In the genomic region with DNA sequence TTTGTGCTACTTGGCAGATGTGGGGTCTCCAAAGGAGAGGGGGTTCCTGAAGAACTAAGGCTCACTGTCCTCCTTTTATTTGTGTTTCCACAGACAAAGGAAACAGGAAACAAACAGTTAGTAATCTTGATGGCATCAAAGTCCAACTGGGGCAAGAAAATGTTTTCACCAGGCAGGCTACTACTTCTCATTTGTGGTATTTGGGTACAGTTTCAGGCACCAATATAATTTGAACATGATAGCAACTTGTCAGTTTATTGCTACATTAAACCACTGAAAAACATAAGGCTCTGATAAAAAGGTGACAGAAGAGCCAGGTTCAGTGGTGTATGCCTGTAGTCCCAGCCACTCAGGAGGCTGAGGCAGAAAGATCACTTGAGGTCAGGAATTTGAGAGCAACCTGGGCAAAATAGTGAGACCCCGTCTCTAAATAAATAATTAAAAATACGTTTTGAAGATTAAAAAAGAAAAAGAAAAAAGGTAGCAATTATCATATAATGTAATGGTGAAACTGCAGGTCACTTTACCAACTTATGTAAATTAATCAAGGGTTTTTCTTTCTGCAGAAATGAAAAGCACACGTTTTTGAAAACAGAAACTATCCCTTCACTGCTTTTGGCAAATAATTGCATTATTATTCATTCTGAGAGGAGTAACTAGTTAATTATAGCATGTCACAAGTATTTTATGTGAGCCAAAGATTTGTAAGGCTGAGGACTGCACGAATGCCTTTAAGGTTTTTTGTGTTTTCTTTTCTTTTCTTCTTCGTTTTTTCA, we compare ENCODE assay signal across 13 cellular contexts.
A peak's percentile ranks its signal among the peaks of the same experiment; 100 is the strongest.
DNase-seq lines count a peak whose midpoint lies in the region; ATAC-seq and TF ChIP-seq lines count a peak whose summit lies in the region.
"Had no signal": no experiment of that assay in that cellular context is flagged by ENCODE, and none has a peak within 500 bp of the region (broad histone marks: within the 10 kb centered on the region; RNA-seq: fewer than 3 reads in every experiment).

No MANE protein-coding gene starts in this region.

- TF ChIP-seq EP300 in suprapubic skin (IDR thresholded peaks at IDR 0.05), result no peak

- no peaks in the 10 kb centered on the region for H3K9me3 ChIP-seq in suprapubic skin

- H3K27me3 ChIP-seq in suprapubic skin, result no peaks in the 10 kb centered on the region

- POLR2A ChIA-PET in GM10248 (lab: Yijun Ruan, JAX), result no interaction called here

- H3K36me3 ChIP-seq in suprapubic skin, result no peaks in the 10 kb centered on the region

- peak; percentile 16 for DNase-seq in GM10248 (ENCODE audit: extremely low spot score)
- no peak for DNase-seq in Right ventricle myocardium superior
- no peak for DNase-seq in stimulated activated CD4-positive, alpha-beta T cell treated with anti-CD3 and anti-CD28 coated beads, Interleukin-2, amount 100 ng/mL, for 24 hours
- DNase-seq in SK-N-DZ (ENCODE audit: low spot score), result no peak
- DNase-seq in suprapubic skin (ENCODE audit: low spot score in 2 of 2), result no peak
- DNase-seq: cerebellar nuclear complex; naive thymus-derived CD8-positive, alpha-beta T cell; NCI-H1436 treated with DMSO at 0.1 percent for 48 hours had no signal

- no peak overlapping the region for H3K4me3 ChIP-seq in suprapubic skin

- CTCF ChIA-PET in GM10248 (lab: Yijun Ruan, JAX), result no interaction called here

- WGBS in suprapubic skin, result 36% methylated on average over 5 of the region's 5 CpGs

- TF ChIP-seq CTCF in GM10248 (IDR thresholded peaks at IDR 0.05; ENCODE audit: control extremely low read depth, extremely low read depth, low read depth, missing control alignments), result no peak
- TF ChIP-seq CTCF in suprapubic skin (IDR thresholded peaks at IDR 0.05), result no peak

- H3K27ac ChIP-seq in suprapubic skin, result no peak overlapping the region

- TF ChIP-seq POLR2A in suprapubic skin (IDR thresholded peaks at IDR 0.05), result no peak

- ATAC-seq in GM19351 (IDR thresholded peaks at IDR 0.05; ENCODE audit: unreplicated experiment) (peak; percentile 79), HG02642 (IDR thresholded peaks at IDR 0.05; ENCODE audit: poor library complexity, unreplicated experiment) (peak; percentile 72), HG03439 (IDR thresholded peaks at IDR 0.05; ENCODE audit: unreplicated experiment) (peak; percentile 76), Right ventricle myocardium superior (ENCODE audit: poor library complexity) (no peak)
- ATAC-seq: activated T-helper 17 cell treated with anti-CD3 and anti-CD28 coated beads, Interleukin-2, amount 50 U/mL, for 72 hours; naive thymus-derived CD8-positive, alpha-beta T cell; stimulated activated effector memory CD8-positive, alpha-beta T cell treated with anti-CD3 and anti-CD28 coated beads, Interleukin-12 subunit alpha, Interleukin-12 subunit beta, amount 100 ng/mL, for 72 hours had no signal

- H3K4me1 ChIP-seq in suprapubic skin, result no peaks in the 10 kb centered on the region

- intact Hi-C loops in Right ventricle myocardium superior (cut with DNase I), result no loop called here
